ENCODE assay signal across 8 cellular contexts in genomic region chr11:128517457-128518230, GRCh38.
DNase-seq lines count a peak whose midpoint lies in the region; ATAC-seq and TF ChIP-seq lines count a peak whose summit lies in the region.

No MANE protein-coding gene starts in this region.

- peaks cover 80% of the 10 kb centered on the region for H4K20me1 ChIP-seq in BLaER1

- H3K27me3 ChIP-seq in BLaER1, result no peaks in the 10 kb centered on the region

- peak overlapping the region; percentile 79 to 90 (median 88) for H3K4me3 Mint-ChIP-seq in nephron

- peak overlapping the region; percentile 89 for H3K4me2 ChIP-seq in BLaER1

- H3K9me3 Mint-ChIP-seq in nephron, result no peaks in the 10 kb centered on the region

- H3K4me3 ChIP-seq in BLaER1 (no peak overlapping the region), cardiac fibroblast (replicated peaks in 1 of 2; ENCODE audit: low read depth in 2 of 2, low read length in 2 of 2) (peak overlapping the region; percentile 25 to 86)

- ATAC-seq in HG03139 (IDR thresholded peaks at IDR 0.05; ENCODE audit: unreplicated experiment), result no peak

- H3K9me3 ChIP-seq in BLaER1 (no peaks in the 10 kb centered on the region), KOPT-K1 (ENCODE audit: insufficient read depth, low read length, poor library complexity, severe bottlenecking) (no peaks in the 10 kb centered on the region)

- no peak for TF ChIP-seq CTCF in cardiac fibroblast (IDR thresholded peaks at IDR 0.05; ENCODE audit: low read depth, low read length)
- TF ChIP-seq CTCF in nephron (IDR thresholded peaks at IDR 0.05; ENCODE audit: unreplicated experiment in 3 of 3), result no peak

- peak; percentile 70 to 79 for DNase-seq in cardiac fibroblast (ENCODE audit: low read depth in 2 of 2)
- no peak for DNase-seq in stimulated activated CD4-positive, alpha-beta T cell treated with anti-CD3 and anti-CD28 coated beads, Interleukin-4, amount 100 ng/mL, for 4 hours
- DNase-seq in kidney tubule cell (ENCODE audit: low spot score), result no peak
- DNase-seq in NCI-H1417 (lab: John Stamatoyannopoulos, UW), result no peak

- H3K4me1 ChIP-seq in BLaER1, result peaks cover 48% of the 10 kb centered on the region

- H3K4me1 Mint-ChIP-seq in nephron, result peaks cover 69% of the 10 kb centered on the region

- H3K27ac ChIP-seq in BLaER1 (no peak overlapping the region), KOPT-K1 (ENCODE audit: low read depth, low read length, poor library complexity, severe bottlenecking) (peak overlapping the region; percentile 99)

- peaks cover 11% of the 10 kb centered on the region for H3K36me3 Mint-ChIP-seq in nephron (ENCODE audit: low read depth)

- peaks cover 25% of the 10 kb centered on the region for H3K36me3 ChIP-seq in BLaER1
- H3K36me3 ChIP-seq in KOPT-K1 (ENCODE audit: insufficient read depth, low read length), result peaks cover 59% of the 10 kb centered on the region

- peaks cover 15% of the 10 kb centered on the region for H3K27me3 Mint-ChIP-seq in nephron (ENCODE audit: low read depth)

- H3K9ac ChIP-seq in BLaER1, result no peak overlapping the region; the same call in 1 of the 2 replicates

- H3K27ac Mint-ChIP-seq in nephron, result peak overlapping the region; percentile 76 to 90 (median 85)

Comparison
In these comparisons a context has a peak if more than half of its experiments do, and no peak if none do; other contexts are left out.
1. DNase-seq: peak in cardiac fibroblast (2 of 2); none in stimulated activated CD4-positive, alpha-beta T cell treated with anti-CD3 and anti-CD28 coated beads, Interleukin-4, amount 100 ng/mL, for 4 hours (0 of 2), kidney tubule cell (single experiment) and NCI-H1417 (0 of 3).